17 cellular contexts compared by ENCODE assay signal in the genomic region with DNA sequence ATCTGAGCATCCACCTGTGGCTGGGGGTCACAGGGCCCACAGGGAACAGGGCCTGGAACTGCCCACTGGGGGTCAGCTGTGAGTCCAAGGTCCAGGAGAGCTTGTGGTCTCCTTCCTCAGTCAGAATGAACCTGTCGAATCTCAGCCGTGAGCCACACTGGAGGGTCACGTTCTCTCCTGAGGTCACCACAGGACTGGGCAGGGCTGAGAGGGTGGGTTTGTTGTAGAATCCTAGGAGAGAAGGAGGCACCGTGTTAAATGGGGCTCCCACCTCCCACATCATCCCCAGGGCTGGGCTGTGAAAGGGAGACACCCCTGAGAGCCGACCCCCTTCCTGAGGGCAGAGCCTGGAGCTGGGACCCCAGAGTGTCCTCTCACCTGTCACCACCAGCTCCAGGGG. TPM values are rescaled to one million over a fixed set of nuclear protein-coding genes. Genes with fewer than 3 reads are reported as not detected.
DNase-seq lines count a peak whose midpoint lies in the region; ATAC-seq and TF ChIP-seq lines count a peak whose summit lies in the region.
"Had no signal": no experiment of that assay in that cellular context is flagged by ENCODE, and none has a peak within 500 bp of the region (broad histone marks: within the 10 kb centered on the region; RNA-seq: fewer than 3 reads in every experiment).

No MANE protein-coding gene starts in this region.

- H3K4me2 ChIP-seq in GM23338 = no peak overlapping the region
- H3K4me2 ChIP-seq: A549 had no signal

- H3K36me3 ChIP-seq in GM23338 (ENCODE audit: insufficient read depth) (no peaks in the 10 kb centered on the region), neutrophil (peaks cover 51% of the 10 kb centered on the region)
- H3K36me3 ChIP-seq: BE2C had no signal

- H3K79me2 ChIP-seq in GM23338 (replicated peaks; ENCODE audit: insufficient read depth) = no peaks in the 10 kb centered on the region

- TF ChIP-seq POLR2A in GM18505 (IDR thresholded peaks at IDR 0.05; ENCODE audit: borderline replicate concordance, extremely low read depth, insufficient read depth, insufficient read length) = no peak

- H3K9me2 ChIP-seq in GM23338 (ENCODE audit: insufficient read depth) = peaks cover 5% of the 10 kb centered on the region; the same call in 1 of the 2 replicates

- H3K27me3 Mint-ChIP-seq in GM23338 (ENCODE audit: insufficient read depth, low read depth, poor library complexity) (peaks cover 10% of the 10 kb centered on the region), WTC11 (ENCODE audit: low read depth) (peaks cover 18% of the 10 kb centered on the region)
- no peaks in the 10 kb centered on the region for H3K27me3 Mint-ChIP-seq in dendritic cell treated with granulocyte-macrophage colony-stimulating factor and Interleukin-4, amounts not matched to agents 40 ng/mL and 50 ng/mL, for 4 days

- H4K20me1 ChIP-seq in GM23338 (replicated peaks; ENCODE audit: insufficient read depth) = no peaks in the 10 kb centered on the region

- intact Hi-C loops in dendritic cell treated with granulocyte-macrophage colony-stimulating factor and Interleukin-4, amounts not matched to agents 40 ng/mL and 50 ng/mL, for 4 days (cut with micrococcal nuclease) = loop anchor here (10.0 kb wide), 1 partner anchor 47 kb away; no protein-coding TSS in a partner anchor

- DNase-seq in GM23338 (ENCODE audit: low spot score) (no peak), WTC11 (ENCODE audit: low spot score) (no peak), NCI-H345 treated with DMSO at 0.1 percent for 48 hours (lab: John Stamatoyannopoulos, UW; ENCODE audit: unreplicated experiment) (no peak), COR-L47 (lab: John Stamatoyannopoulos, UW) (no peak)
- DNase-seq: BE2C; CD8-positive, alpha-beta memory T cell; DMS53; GF-D8; GOT3; H9 had no signal

- H3K36me3 Mint-ChIP-seq in GM23338 (ENCODE audit: low read depth) = no peaks in the 10 kb centered on the region; the same call in 2 of the 3 replicates
- H3K36me3 Mint-ChIP-seq in WTC11 = no peaks in the 10 kb centered on the region
- H3K36me3 Mint-ChIP-seq in dendritic cell treated with granulocyte-macrophage colony-stimulating factor and Interleukin-4, amounts not matched to agents 40 ng/mL and 50 ng/mL, for 4 days (ENCODE audit: low read depth) = peaks cover 23% of the 10 kb centered on the region
- H3K36me3 Mint-ChIP-seq: CD8-positive, alpha-beta memory T cell had no signal

- H2AFZ ChIP-seq in GM23338 = no peak overlapping the region

- H3K4me3 Mint-ChIP-seq in GM23338 (no peak overlapping the region), WTC11 (no peak overlapping the region)
- H3K4me3 Mint-ChIP-seq in dendritic cell treated with granulocyte-macrophage colony-stimulating factor and Interleukin-4, amounts not matched to agents 40 ng/mL and 50 ng/mL, for 4 days = no peak overlapping the region
- H3K4me3 Mint-ChIP-seq: CD8-positive, alpha-beta memory T cell; H9 had no signal

- H3K27ac Mint-ChIP-seq in GM23338 (no peak overlapping the region), WTC11 (no peak overlapping the region)
- peak overlapping the region; percentile 97 for H3K27ac Mint-ChIP-seq in dendritic cell treated with granulocyte-macrophage colony-stimulating factor and Interleukin-4, amounts not matched to agents 40 ng/mL and 50 ng/mL, for 4 days
- H3K27ac Mint-ChIP-seq: H9 had no signal

- H3K27ac ChIP-seq in GM23338 (ENCODE audit: low read depth) (no peak overlapping the region), neutrophil (peak overlapping the region; percentile 89)
- H3K27ac ChIP-seq: A549 had no signal

- H3K27me3 ChIP-seq in GM23338 (ENCODE audit: insufficient read depth) = no peaks in the 10 kb centered on the region
- H3K27me3 ChIP-seq in neutrophil = no peaks in the 10 kb centered on the region

- ATAC-seq in GM23338 (peak; percentile 42; the same call in 1 of the 3 replicates), WTC11 (no peak), GM21737 (IDR thresholded peaks at IDR 0.05; ENCODE audit: unreplicated experiment) (no peak), GM18505 (IDR thresholded peaks at IDR 0.05; ENCODE audit: unreplicated experiment) (no peak)

- POLR2A ChIA-PET in WTC11 (lab: Charles Lee) = no interaction called here

- H3K9me3 Mint-ChIP-seq in GM23338 = peaks cover 7% of the 10 kb centered on the region; the same call in 2 of the 3 replicates
- peaks cover 14% of the 10 kb centered on the region for H3K9me3 Mint-ChIP-seq in WTC11
- no peaks in the 10 kb centered on the region for H3K9me3 Mint-ChIP-seq in dendritic cell treated with granulocyte-macrophage colony-stimulating factor and Interleukin-4, amounts not matched to agents 40 ng/mL and 50 ng/mL, for 4 days
- H3K9me3 Mint-ChIP-seq: CD8-positive, alpha-beta memory T cell had no signal

- CTCF ChIA-PET in WTC11 (lab: Charles Lee) = interaction anchor here (0.7 to 1.9 kb wide), 2 partner anchors 14 to 1376 kb away, joined by 3 to 6 read pairs; no protein-coding TSS in a partner anchor

- H3F3A ChIP-seq in GM23338 (replicated peaks; ENCODE audit: low read depth) = no peaks in the 10 kb centered on the region

- H3K4me1 Mint-ChIP-seq in GM23338 (peaks cover 3% of the 10 kb centered on the region; the same call in 2 of the 3 replicates), WTC11 (peaks cover 4% of the 10 kb centered on the region; the same call in 1 of the 2 replicates)
- H3K4me1 Mint-ChIP-seq in dendritic cell treated with granulocyte-macrophage colony-stimulating factor and Interleukin-4, amounts not matched to agents 40 ng/mL and 50 ng/mL, for 4 days (ENCODE audit: low read depth) = peaks cover 68% of the 10 kb centered on the region
- H3K4me1 Mint-ChIP-seq: CD8-positive, alpha-beta memory T cell; H9 had no signal

- no peak overlapping the region for H3K4me3 ChIP-seq in GM23338
- peak overlapping the region; percentile 81 to 98 for H3K4me3 ChIP-seq in neutrophil (ENCODE audit: low read depth in 1 of 2, low read length in 1 of 2)
- H3K4me3 ChIP-seq: A549 had no signal

- TF ChIP-seq CTCF in GM23338 (conservative IDR thresholded peaks at IDR 0.05; ENCODE audit: low read depth in 2 of 2) = peak in 1 of 2 experiments; percentile 26; a peak in 1 of 4 replicates
- no peak for TF ChIP-seq CTCF in WTC11 (IDR thresholded peaks at IDR 0.05)
- no peak for TF ChIP-seq CTCF in neutrophil (IDR thresholded peaks at IDR 0.05)

- no peaks in the 10 kb centered on the region for H3K9me3 ChIP-seq in neutrophil
- H3K9me3 ChIP-seq: A549, BE2C had no signal

- H3K4me1 ChIP-seq in GM23338 (ENCODE audit: insufficient read depth) (peaks cover 4% of the 10 kb centered on the region; the same call in 1 of the 2 replicates), neutrophil (ENCODE audit: control insufficient read depth in 1 of 2, insufficient read depth in 1 of 2, low read depth in 1 of 2, low read length in 1 of 2) (peaks cover 86 to 93% of the 10 kb centered on the region in 2 experiments)
- H3K4me1 ChIP-seq: A549, BE2C had no signal

TF ChIP-seq in WTC11, 78 proteins besides CTCF, POLR2A, EP300 and RAD21:
- TF ChIP-seq, protein P1, sequence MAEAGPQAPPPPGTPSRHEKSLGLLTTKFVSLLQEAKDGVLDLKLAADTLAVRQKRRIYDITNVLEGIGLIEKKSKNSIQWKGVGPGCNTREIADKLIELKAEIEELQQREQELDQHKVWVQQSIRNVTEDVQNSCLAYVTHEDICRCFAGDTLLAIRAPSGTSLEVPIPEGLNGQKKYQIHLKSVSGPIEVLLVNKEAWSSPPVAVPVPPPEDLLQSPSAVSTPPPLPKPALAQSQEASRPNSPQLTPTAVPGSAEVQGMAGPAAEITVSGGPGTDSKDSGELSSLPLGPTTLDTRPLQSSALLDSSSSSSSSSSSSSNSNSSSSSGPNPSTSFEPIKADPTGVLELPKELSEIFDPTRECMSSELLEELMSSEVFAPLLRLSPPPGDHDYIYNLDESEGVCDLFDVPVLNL (CRISPR knock-in tag; IDR thresholded peaks at IDR 0.05; ENCODE audit: borderline replicate concordance, low read depth) = no peak
- TF ChIP-seq IRF2 (CRISPR knock-in tag; IDR thresholded peaks at IDR 0.05; ENCODE audit: borderline replicate concordance, low read depth) = 0 out of 2 replicates have a peak, but pooled peaks have one; percentile 27
- no peak for TF ChIP-seq GABPB1 (CRISPR knock-in tag; IDR thresholded peaks at IDR 0.05)
- no peak for TF ChIP-seq ZNF138 (CRISPR knock-in tag; conservative IDR thresholded peaks at IDR 0.05)
- TF ChIP-seq ZBTB21 (CRISPR knock-in tag; IDR thresholded peaks at IDR 0.05; ENCODE audit: borderline replicate concordance) = no peak
- no peak for TF ChIP-seq RORB (CRISPR knock-in tag; IDR thresholded peaks at IDR 0.05)

RNA-seq across cellular contexts. Expression of a gene that starts 1.5 kb away (rescaled TPM):
- total RNA-seq in GM23338 (2014; rRNA removed; shearing (Covaris generic)) = not detected in 2 replicates
- polyA plus RNA-seq in GM23338 (2016; fragmentation: Nextera tagmentation; extraction: Ambion mirVana) = not detected in 2 replicates
- total RNA-seq in WTC11 (2021) = 0.25 TPM in 1 of 3 replicates, not detected in the others
- total RNA-seq: CD8-positive, alpha-beta memory T cell; H9; HT1080 had no signal
- polyA plus RNA-seq: A549; AG04450; CD8-positive, alpha-beta memory T cell had no signal

RNA-seq across cellular contexts. Expression of a gene that starts 27.5 kb away (rescaled TPM):
- total RNA-seq in GM23338 (2014; rRNA removed; shearing (Covaris generic)) = not detected in 2 replicates
- polyA plus RNA-seq in GM23338 (2016; fragmentation: Nextera tagmentation; extraction: Ambion mirVana) = not detected in 2 replicates
- not detected in 3 replicates for total RNA-seq in WTC11 (2021)
- total RNA-seq: CD8-positive, alpha-beta memory T cell; H9; HT1080 had no signal
- polyA plus RNA-seq: A549; AG04450; CD8-positive, alpha-beta memory T cell had no signal

RNA-seq across cellular contexts. Expression of a gene that starts 30.6 kb away (rescaled TPM):
- not detected in 2 replicates for total RNA-seq in GM23338 (2014; rRNA removed; shearing (Covaris generic))
- polyA plus RNA-seq in GM23338 (2016; fragmentation: Nextera tagmentation; extraction: Ambion mirVana) = not detected in 2 replicates
- 0.11 TPM in 1 of 3 replicates, not detected in the others for total RNA-seq in WTC11 (2021)
- total RNA-seq: H9, HT1080 had no signal
- polyA plus RNA-seq: A549; AG04450; CD8-positive, alpha-beta memory T cell had no signal

RNA-seq across cellular contexts. Expression of a gene that starts 53.2 kb away (rescaled TPM):
- total RNA-seq in GM23338 (2014; rRNA removed; shearing (Covaris generic)) = 1.3 TPM in 1 of 2 replicates, not detected in the other
- 0.10 TPM in 2 replicates for polyA plus RNA-seq in GM23338 (2016; fragmentation: Nextera tagmentation; extraction: Ambion mirVana)
- 0.18 to 0.60 TPM (median 0.37 TPM) in 3 replicates for total RNA-seq in WTC11 (2021)
- total RNA-seq: H9, HT1080 had no signal
- polyA plus RNA-seq: A549, AG04450 had no signal

RNA-seq across cellular contexts. Expression of a gene that starts 54.4 kb away (rescaled TPM):
- total RNA-seq in GM23338 (2014; rRNA removed; shearing (Covaris generic)) = not detected in 2 replicates
- polyA plus RNA-seq in GM23338 (2016; fragmentation: Nextera tagmentation; extraction: Ambion mirVana) = not detected in 2 replicates
- 0.07 to 0.11 TPM (median 0.09 TPM) in 3 replicates for total RNA-seq in WTC11 (2021)
- total RNA-seq: HT1080 had no signal
- polyA plus RNA-seq: A549; AG04450; CD8-positive, alpha-beta memory T cell had no signal
